Comparison of ENCODE assay signal across 11 cellular contexts in genomic region chr2:238420878-238421694, GRCh38. TPM values are rescaled to one million over a fixed set of nuclear protein-coding genes. Genes with fewer than 3 reads are reported as not detected.
DNase-seq lines count a peak whose midpoint lies in the region; ATAC-seq, FAIRE-seq and TF ChIP-seq lines count a peak whose summit lies in the region.
"Had no signal": no experiment of that assay in that cellular context is flagged by ENCODE, and none has a peak within 500 bp of the region (broad histone marks: within the 10 kb centered on the region; RNA-seq: fewer than 3 reads in every experiment).

No MANE protein-coding gene starts in this region.

- H3K79me2 ChIP-seq in H9 (ENCODE audit: insufficient read depth, low read length) = no peaks in the 10 kb centered on the region
- H3K79me2 ChIP-seq in fibroblast of lung (ENCODE audit: control insufficient read depth, insufficient read depth, low read length) = no peaks in the 10 kb centered on the region

- H3K9ac ChIP-seq in H9 (ENCODE audit: extremely low read depth, insufficient read length, low read length) (no peak overlapping the region), SK-N-MC (ENCODE audit: insufficient read length) (no peak overlapping the region), fibroblast of lung (ENCODE audit: insufficient read depth, low read length) (no peak overlapping the region)

- H3K4ac ChIP-seq in H9 (ENCODE audit: low read depth, low read length) = no peak overlapping the region

- no CpG with 5 or more reads among the region's 16 CpGs for WGBS in H9 (ENCODE audit: extremely low coverage, insufficient read length, low lambda C conversion rate)
- 21% methylated on average over 16 of the region's 16 CpGs for WGBS in prostate gland

- no peaks in the 10 kb centered on the region for H4K20me1 ChIP-seq in H9 (ENCODE audit: control insufficient read depth, insufficient read depth, insufficient read length)
- H4K20me1 ChIP-seq in fibroblast of lung (ENCODE audit: control insufficient read depth, extremely low read depth, insufficient read depth, low read length) = no peaks in the 10 kb centered on the region

- no peak for DNase-seq in H9
- no peak for DNase-seq in SK-N-MC (ENCODE audit: low read depth, low spot score)
- peak in 1 of 2 donors; percentile 30 for DNase-seq in fibroblast of lung (ENCODE audit: low read depth in 2 of 2)
- no peak for DNase-seq in prostate gland (ENCODE audit: low spot score)
- no peak for DNase-seq in natural killer cell treated with Interleukin-12 subunit alpha and Interleukin-12 subunit beta and Interleukin-15 and Interleukin-18, amount 100 ng/mL, for 72 hours (ENCODE audit: low spot score)
- DNase-seq in HTR-8/SVneo (ENCODE audit: insufficient read length, low spot score) = no peak
- no peak for DNase-seq in activated CD4-positive, CD25-positive, alpha-beta regulatory T cell treated with anti-CD3 and anti-CD28 coated beads, Interleukin-2, amount 50 U/mL, for 72 hours
- no peak for DNase-seq in NCI-H1417 (lab: John Stamatoyannopoulos, UW)
- DNase-seq: C1 segment of cervical spinal cord, NCI-H2029, retina had no signal

- FAIRE-seq in HTR-8/SVneo (lab: Jason Lieb, UNC) = no peak

- H2AK5ac ChIP-seq in H9 (ENCODE audit: insufficient read length, low read length) = no peak overlapping the region

- no peaks in the 10 kb centered on the region for H3K79me1 ChIP-seq in H9 (ENCODE audit: insufficient read depth, low read depth, low read length, poor library complexity, severe bottlenecking)

- H3K56ac ChIP-seq in H9 (ENCODE audit: insufficient read length, low read depth, low read length) = no peak overlapping the region

- TF ChIP-seq POLR2A in prostate gland (IDR thresholded peaks at IDR 0.05) = no peak

- H3K36me3 ChIP-seq in SK-N-MC (ENCODE audit: insufficient read depth, low read length) (no peaks in the 10 kb centered on the region), fibroblast of lung (ENCODE audit: control insufficient read depth, insufficient read depth, low read length) (no peaks in the 10 kb centered on the region), prostate gland (no peaks in the 10 kb centered on the region)

- no peak overlapping the region for H2BK5ac ChIP-seq in H9 (ENCODE audit: insufficient read length, low read length)

- H2BK15ac ChIP-seq in H9 (ENCODE audit: low read depth, low read length) = no peak overlapping the region

- peak overlapping the region; percentile 14; the same call in 1 of the 2 replicates for H3K4me3 ChIP-seq in SK-N-MC
- H3K4me3 ChIP-seq in fibroblast of lung (replicated peaks in 1 of 4; ENCODE audit: control extremely low read depth in 1 of 4, insufficient read depth in 1 of 4, low read depth in 3 of 4, low read length in 4 of 4) = no peak overlapping the region
- H3K4me3 ChIP-seq in prostate gland = no peak overlapping the region

- no peak overlapping the region for H4K91ac ChIP-seq in H9 (ENCODE audit: insufficient read length, low read depth, low read length)

- H4K5ac ChIP-seq in H9 (ENCODE audit: insufficient read length, low read depth, low read length) = no peak overlapping the region

- H3K27me3 Mint-ChIP-seq in H9 (ENCODE audit: low read depth) = no peaks in the 10 kb centered on the region; the same call in 1 of the 2 replicates
- H3K27me3 Mint-ChIP-seq in natural killer cell treated with Interleukin-12 subunit alpha and Interleukin-12 subunit beta and Interleukin-15 and Interleukin-18, amount 100 ng/mL, for 72 hours = no peaks in the 10 kb centered on the region

- H3K4me1 ChIP-seq in H9 (ENCODE audit: insufficient read depth, low read length) (no peaks in the 10 kb centered on the region; the same call in 1 of the 2 replicates), fibroblast of lung (ENCODE audit: control insufficient read depth, extremely low read depth, insufficient read depth, low read length) (peaks cover 22% of the 10 kb centered on the region), prostate gland (replicated peaks) (peaks cover 6% of the 10 kb centered on the region)

- no peak overlapping the region for H3K23ac ChIP-seq in H9 (ENCODE audit: insufficient read length, low read depth, low read length)

- peaks cover 1 to 9% (median 3%) of the 10 kb centered on the region in 3 experiments; a peak in 6 of 7 replicates for H3K36me3 Mint-ChIP-seq in H9 (ENCODE audit: insufficient read depth in 1 of 3, low read depth in 3 of 3)
- no peaks in the 10 kb centered on the region for H3K36me3 Mint-ChIP-seq in natural killer cell treated with Interleukin-12 subunit alpha and Interleukin-12 subunit beta and Interleukin-15 and Interleukin-18, amount 100 ng/mL, for 72 hours

- ATAC-seq in natural killer cell treated with Interleukin-12 subunit alpha and Interleukin-12 subunit beta and Interleukin-15 and Interleukin-18, amount 100 ng/mL, for 72 hours = no peak

- peak overlapping the region in 1 of 2 experiments; percentile 33; a peak in 3 of 5 replicates for H3K4me3 Mint-ChIP-seq in H9
- H3K4me3 Mint-ChIP-seq in natural killer cell treated with Interleukin-12 subunit alpha and Interleukin-12 subunit beta and Interleukin-15 and Interleukin-18, amount 100 ng/mL, for 72 hours = no peak overlapping the region

- no peak overlapping the region for H3T11ph ChIP-seq in H9 (ENCODE audit: low read length)

- H2BK120ac ChIP-seq in H9 (ENCODE audit: low read depth, low read length, poor library complexity, severe bottlenecking) = no peak overlapping the region

- H2AFZ ChIP-seq in H9 (ENCODE audit: low read length) (no peak overlapping the region), fibroblast of lung (ENCODE audit: low read length) (peak overlapping the region; percentile 8)

- H2BK20ac ChIP-seq in H9 (ENCODE audit: low read depth, low read length, poor library complexity, severe bottlenecking) = no peak overlapping the region

- H3K4me2 ChIP-seq in H9 (ENCODE audit: insufficient read depth, insufficient read length, low read length) (no peak overlapping the region), fibroblast of lung (ENCODE audit: extremely low read depth, insufficient read depth, low read length) (peak overlapping the region; percentile 4)

- H3K27ac ChIP-seq in H9 (ENCODE audit: insufficient read length, low read depth, low read length) (no peak overlapping the region), SK-N-MC (no peak overlapping the region), fibroblast of lung (ENCODE audit: insufficient read depth, low read length) (no peak overlapping the region), prostate gland (peak overlapping the region; percentile 21 to 46)

- TF ChIP-seq CTCF in H9 (conservative IDR thresholded peaks at IDR 0.05) (no peak), fibroblast of lung (conservative IDR thresholded peaks at IDR 0.05 in 1 of 2, IDR thresholded peaks at IDR 0.05 in 1 of 2; ENCODE audit: low read depth in 1 of 2, low read length in 2 of 2) (no peak), prostate gland (IDR thresholded peaks at IDR 0.05) (no peak)

- no peak overlapping the region for H3K18ac ChIP-seq in H9 (ENCODE audit: insufficient read length, low read depth, low read length)

- H3K9me3 Mint-ChIP-seq in H9 = peaks cover 6 to 8% of the 10 kb centered on the region in 2 experiments; a peak in 3 of 5 replicates
- no peaks in the 10 kb centered on the region for H3K9me3 Mint-ChIP-seq in natural killer cell treated with Interleukin-12 subunit alpha and Interleukin-12 subunit beta and Interleukin-15 and Interleukin-18, amount 100 ng/mL, for 72 hours

- peaks cover 3% of the 10 kb centered on the region for H3K23me2 ChIP-seq in H9 (ENCODE audit: insufficient read length, low read depth, low read length, poor library complexity, severe bottlenecking)

- peak overlapping the region; percentile 12 to 77 (median 51); a peak in 2 of 7 replicates for H3K27ac Mint-ChIP-seq in H9
- no peak overlapping the region for H3K27ac Mint-ChIP-seq in natural killer cell treated with Interleukin-12 subunit alpha and Interleukin-12 subunit beta and Interleukin-15 and Interleukin-18, amount 100 ng/mL, for 72 hours

- peaks cover 29% of the 10 kb centered on the region in 2 experiments for H3K4me1 Mint-ChIP-seq in H9
- peaks cover 6% of the 10 kb centered on the region in 2 donors for H3K4me1 Mint-ChIP-seq in natural killer cell treated with Interleukin-12 subunit alpha and Interleukin-12 subunit beta and Interleukin-15 and Interleukin-18, amount 100 ng/mL, for 72 hours (ENCODE audit: low read depth in 2 of 2)

- H3K9me3 ChIP-seq in H9 (ENCODE audit: control insufficient read depth, low read depth, low read length) (no peaks in the 10 kb centered on the region), SK-N-MC (ENCODE audit: low read depth, low read length) (no peaks in the 10 kb centered on the region), fibroblast of lung (ENCODE audit: control insufficient read depth, insufficient read depth, low read depth, low read length) (no peaks in the 10 kb centered on the region), prostate gland (no peaks in the 10 kb centered on the region)

- intact Hi-C loops in prostate gland (cut with DNase I) = no loop called here

- no peak overlapping the region for H4K8ac ChIP-seq in H9 (replicated peaks; ENCODE audit: insufficient read length, low read depth, low read length)

- H3K27me3 ChIP-seq in H9 (ENCODE audit: insufficient read depth, low read length) (no peaks in the 10 kb centered on the region), fibroblast of lung (ENCODE audit: control insufficient read depth, insufficient read depth, low read length) (no peaks in the 10 kb centered on the region), prostate gland (replicated peaks; ENCODE audit: insufficient read depth) (no peaks in the 10 kb centered on the region)

- H3K14ac ChIP-seq in H9 (ENCODE audit: insufficient read depth, low read length) = no peak overlapping the region

- H2BK12ac ChIP-seq in H9 (ENCODE audit: insufficient read length, low read depth, low read length) = no peak overlapping the region

RNA-seq across cellular contexts. Expression of gene ASB1, which starts 5.6 kb away (rescaled TPM):
- 46.0 and 49.4 TPM in 2 replicates for total RNA-seq in H9 (2021)
- total RNA-seq in fibroblast of lung = 18.2 and 40.6 TPM in 2 replicates
- 19.3 and 31.1 TPM in 2 replicates for polyA plus RNA-seq in fibroblast of lung
- polyA plus RNA-seq in fibroblast of lung (2012) = 26.7 and 44.6 TPM in 2 replicates
- 26.1 and 39.5 TPM in 2 replicates for polyA minus RNA-seq in fibroblast of lung (ENCODE audit: low replicate concordance)
- total RNA-seq in prostate gland = 10 to 100 TPM; 11.9 to 27.8 TPM
- 10 to 100 TPM; 50.2 to 63.3 TPM for total RNA-seq in natural killer cell treated with Interleukin-12 subunit alpha and Interleukin-12 subunit beta and Interleukin-15 and Interleukin-18, amount 100 ng/mL, for 72 hours

Comparison
In these comparisons a context has a peak if more than half of its experiments do, and no peak if none do; other contexts are left out.
1. H3K27ac ChIP-seq: peak in prostate gland (2 of 2); none in H9 (single experiment), SK-N-MC (single experiment) and fibroblast of lung (single experiment).
2. H3K27ac Mint-ChIP-seq: peak in H9 (3 of 3); none in natural killer cell treated with Interleukin-12 subunit alpha and Interleukin-12 subunit beta and Interleukin-15 and Interleukin-18, amount 100 ng/mL, for 72 hours (0 of 2).